ENCODE assay signal across 8 cellular contexts in genomic region chr15:74396445-74397238, GRCh38. TPM values are rescaled to one million over a fixed set of nuclear protein-coding genes. Genes with fewer than 3 reads are reported as not detected.
DNase-seq lines count a peak whose midpoint lies in the region; ATAC-seq and TF ChIP-seq lines count a peak whose summit lies in the region.

No MANE protein-coding gene starts in this region.

- H3K27ac Mint-ChIP-seq in CD8-positive, alpha-beta T cell: peak overlapping the region; percentile 69
- peak overlapping the region; percentile 99 for H3K27ac Mint-ChIP-seq in activated T-helper 1 cell treated with anti-CD3 and anti-CD28 coated beads, Interleukin-12 subunit alpha, Interleukin-12 subunit beta, Interleukin-2, Interleukin-4 antibody, amounts not matched to agents 30 ng/mL and 10 ng/mL and 1 ng/mL, durations not matched to agents 14 hours and 24 hours and 36 hours
- no peak overlapping the region for H3K27ac Mint-ChIP-seq in natural killer cell

- TF ChIP-seq RAD21 in Ishikawa (IDR thresholded peaks at IDR 0.05; ENCODE audit: low read depth): no peak

- H3K4me1 ChIP-seq in CD8-positive, alpha-beta T cell (ENCODE audit: insufficient read depth, low read length): peaks cover 54% of the 10 kb centered on the region
- H3K4me1 ChIP-seq in colonic mucosa: no peaks in the 10 kb centered on the region

- CTCF ChIA-PET in CD8-positive, alpha-beta T cell (lab: Charles Lee): interaction anchor here (1.0 to 6.1 kb wide), 3 partner anchors 14 to 42 kb away, joined by 4 to 32 read pairs (median 6); no protein-coding TSS in a partner anchor

- intact Hi-C loops in CD8-positive, alpha-beta T cell (cut with DNase I, micrococcal nuclease): no loop called here
- intact Hi-C loops in activated T-helper 1 cell treated with anti-CD3 and anti-CD28 coated beads, Interleukin-12 subunit alpha, Interleukin-12 subunit beta, Interleukin-2, Interleukin-4 antibody, amounts not matched to agents 30 ng/mL and 10 ng/mL and 1 ng/mL, durations not matched to agents 14 hours and 24 hours and 36 hours (cut with micrococcal nuclease): loop anchor here (1.0 kb wide), 1 partner anchor 11 kb away; no protein-coding TSS in a partner anchor
- intact Hi-C loops in natural killer cell (cut with micrococcal nuclease): no loop called here
- intact Hi-C loops in colonic mucosa (cut with DNase I): no loop called here

- peak in 3 of 7 experiments; percentile 31 to 49 (median 36) for DNase-seq in CD8-positive, alpha-beta T cell
- DNase-seq in GM19240 (ENCODE audit: insufficient read length, low spot score) (peak; percentile 52), natural killer cell (no peak), NCI-H2196 treated with DMSO at 0.1 percent for 48 hours (lab: John Stamatoyannopoulos, UW; ENCODE audit: unreplicated experiment) (no peak), colonic mucosa (no peak)
- no peak for DNase-seq in activated T-helper 1 cell treated with anti-CD3 and anti-CD28 coated beads, Interleukin-12 subunit alpha, Interleukin-12 subunit beta, Interleukin-2, Interleukin-4 antibody, amounts not matched to agents 30 ng/mL and 10 ng/mL and 1 ng/mL, durations not matched to agents 14 hours and 24 hours and 36 hours (ENCODE audit: low spot score)

- ATAC-seq in CD8-positive, alpha-beta T cell: peak; percentile 39
- ATAC-seq in natural killer cell (peak in 2 of 3 donors; percentile 26 to 38), HG03439 (IDR thresholded peaks at IDR 0.05; ENCODE audit: unreplicated experiment) (no peak)

- no peaks in the 10 kb centered on the region for H3K36me3 ChIP-seq in CD8-positive, alpha-beta T cell (ENCODE audit: insufficient read depth, low read length)
- H3K36me3 ChIP-seq in colonic mucosa: no peaks in the 10 kb centered on the region

- H3K27ac ChIP-seq in CD8-positive, alpha-beta T cell (ENCODE audit: low read depth, low read length): no peak overlapping the region
- H3K27ac ChIP-seq in colonic mucosa: no peak overlapping the region

- no peak overlapping the region for H3K4me3 ChIP-seq in CD8-positive, alpha-beta T cell (ENCODE audit: low read depth, low read length)
- no peak overlapping the region for H3K4me3 ChIP-seq in colonic mucosa

- H3K4me3 Mint-ChIP-seq in CD8-positive, alpha-beta T cell: no peak overlapping the region
- H3K4me3 Mint-ChIP-seq in activated T-helper 1 cell treated with anti-CD3 and anti-CD28 coated beads, Interleukin-12 subunit alpha, Interleukin-12 subunit beta, Interleukin-2, Interleukin-4 antibody, amounts not matched to agents 30 ng/mL and 10 ng/mL and 1 ng/mL, durations not matched to agents 14 hours and 24 hours and 36 hours: peak overlapping the region; percentile 71
- no peak overlapping the region for H3K4me3 Mint-ChIP-seq in natural killer cell

- no peaks in the 10 kb centered on the region for H3K9me3 Mint-ChIP-seq in CD8-positive, alpha-beta T cell
- no peaks in the 10 kb centered on the region for H3K9me3 Mint-ChIP-seq in activated T-helper 1 cell treated with anti-CD3 and anti-CD28 coated beads, Interleukin-12 subunit alpha, Interleukin-12 subunit beta, Interleukin-2, Interleukin-4 antibody, amounts not matched to agents 30 ng/mL and 10 ng/mL and 1 ng/mL, durations not matched to agents 14 hours and 24 hours and 36 hours
- no peaks in the 10 kb centered on the region for H3K9me3 Mint-ChIP-seq in natural killer cell

- H3K9ac ChIP-seq in colonic mucosa (ENCODE audit: low read depth in 2 of 2, low read length in 2 of 2): no peak overlapping the region

- peak; percentile 65; the same call in 1 of the 2 replicates for TF ChIP-seq EP300 in Ishikawa (IDR thresholded peaks at IDR 0.05; ENCODE audit: borderline replicate concordance)

- no peaks in the 10 kb centered on the region for H3K36me3 Mint-ChIP-seq in CD8-positive, alpha-beta T cell
- H3K36me3 Mint-ChIP-seq in activated T-helper 1 cell treated with anti-CD3 and anti-CD28 coated beads, Interleukin-12 subunit alpha, Interleukin-12 subunit beta, Interleukin-2, Interleukin-4 antibody, amounts not matched to agents 30 ng/mL and 10 ng/mL and 1 ng/mL, durations not matched to agents 14 hours and 24 hours and 36 hours (ENCODE audit: low read depth): peaks cover 8% of the 10 kb centered on the region
- H3K36me3 Mint-ChIP-seq in natural killer cell: no peaks in the 10 kb centered on the region

- no peak for TF ChIP-seq CTCF in CD8-positive, alpha-beta T cell (IDR thresholded peaks at IDR 0.05)
- TF ChIP-seq CTCF in natural killer cell (IDR thresholded peaks at IDR 0.05): no peak
- no peak for TF ChIP-seq CTCF in colonic mucosa (IDR thresholded peaks at IDR 0.05)

- POLR2A ChIA-PET in CD8-positive, alpha-beta T cell (lab: Charles Lee): no interaction called here

- no peaks in the 10 kb centered on the region for H3K27me3 ChIP-seq in CD8-positive, alpha-beta T cell (ENCODE audit: insufficient read depth, low read length)
- H3K27me3 ChIP-seq in colonic mucosa: no peaks in the 10 kb centered on the region

- peaks cover 58% of the 10 kb centered on the region for H3K4me1 Mint-ChIP-seq in CD8-positive, alpha-beta T cell (ENCODE audit: low read depth)
- peaks cover 98% of the 10 kb centered on the region for H3K4me1 Mint-ChIP-seq in activated T-helper 1 cell treated with anti-CD3 and anti-CD28 coated beads, Interleukin-12 subunit alpha, Interleukin-12 subunit beta, Interleukin-2, Interleukin-4 antibody, amounts not matched to agents 30 ng/mL and 10 ng/mL and 1 ng/mL, durations not matched to agents 14 hours and 24 hours and 36 hours (ENCODE audit: low read depth)
- H3K4me1 Mint-ChIP-seq in natural killer cell: peaks cover 24 to 53% of the 10 kb centered on the region in 2 donors

- no peaks in the 10 kb centered on the region for H3K27me3 Mint-ChIP-seq in CD8-positive, alpha-beta T cell (ENCODE audit: low read depth)
- no peaks in the 10 kb centered on the region for H3K27me3 Mint-ChIP-seq in activated T-helper 1 cell treated with anti-CD3 and anti-CD28 coated beads, Interleukin-12 subunit alpha, Interleukin-12 subunit beta, Interleukin-2, Interleukin-4 antibody, amounts not matched to agents 30 ng/mL and 10 ng/mL and 1 ng/mL, durations not matched to agents 14 hours and 24 hours and 36 hours (ENCODE audit: insufficient read depth)
- no peaks in the 10 kb centered on the region for H3K27me3 Mint-ChIP-seq in natural killer cell (ENCODE audit: low read depth in 2 of 2)

- H3K9me3 ChIP-seq in CD8-positive, alpha-beta T cell (ENCODE audit: low read length): no peaks in the 10 kb centered on the region
- no peaks in the 10 kb centered on the region for H3K9me3 ChIP-seq in colonic mucosa

TF ChIP-seq in Ishikawa, 13 proteins besides CTCF, POLR2A, EP300 and RAD21:
- TF ChIP-seq TCF12 (IDR thresholded peaks at IDR 0.05; ENCODE audit: low read depth): peak; percentile 55; the same call in 1 of the 2 replicates
- no peak for TF ChIP-seq USF1 (IDR thresholded peaks at IDR 0.05)
- TF ChIP-seq TEAD4 (IDR thresholded peaks at IDR 0.05): peak; percentile 77
- 0 out of 2 replicates have a peak, but pooled peaks have one; percentile 24 for TF ChIP-seq NFIC (IDR thresholded peaks at IDR 0.05)
- no peak for TF ChIP-seq TAF1 (IDR thresholded peaks at IDR 0.05; ENCODE audit: low read depth)
- TF ChIP-seq CREB1 (IDR thresholded peaks at IDR 0.05; ENCODE audit: low read depth): no peak
- 0 out of 2 replicates have a peak, but pooled peaks have one; percentile 33 for TF ChIP-seq EGR1 (IDR thresholded peaks at IDR 0.05)
- no peak for TF ChIP-seq CEBPB (IDR thresholded peaks at IDR 0.05)
- no peak for TF ChIP-seq FOXM1 (IDR thresholded peaks at IDR 0.05; ENCODE audit: borderline replicate concordance, low read depth)
TF ChIP-seq in Ishikawa: peak in this region for 4.

RNA-seq across cellular contexts. Expression of gene CYP11A1, which starts 29.2 kb away (rescaled TPM):
- not detected for total RNA-seq in CD8-positive, alpha-beta T cell
- not detected in 2 replicates for total RNA-seq in activated T-helper 1 cell treated with anti-CD3 and anti-CD28 coated beads, Interleukin-12 subunit alpha, Interleukin-12 subunit beta, Interleukin-2, Interleukin-4 antibody, amounts not matched to agents 30 ng/mL and 10 ng/mL and 1 ng/mL, durations not matched to agents 14 hours and 24 hours and 36 hours
- total RNA-seq in natural killer cell (1 to 10 TPM in 1 of 3 donors, not detected in 2; 5.1 TPM), colonic mucosa (1 to 10 TPM in 1 of 2 donors, not detected in 1; 1.3 TPM)

RNA-seq across cellular contexts. Expression of gene SEMA7A, which starts 37.1 kb away (rescaled TPM):
- 1 to 10 TPM; 8.8 to 9.4 TPM for total RNA-seq in CD8-positive, alpha-beta T cell
- total RNA-seq in activated T-helper 1 cell treated with anti-CD3 and anti-CD28 coated beads, Interleukin-12 subunit alpha, Interleukin-12 subunit beta, Interleukin-2, Interleukin-4 antibody, amounts not matched to agents 30 ng/mL and 10 ng/mL and 1 ng/mL, durations not matched to agents 14 hours and 24 hours and 36 hours: 102 TPM in 2 replicates
- total RNA-seq in natural killer cell (10 to 100 TPM in 1 of 3 donors, 1 to 10 TPM in 2; 4.7 to 46.2 (median 9.0) TPM), colonic mucosa (1 to 10 TPM; 1.8 to 2.0 TPM)

Comparison
In these comparisons a context has a peak if more than half of its experiments do, and no peak if none do; other contexts are left out.
1. H3K27ac Mint-ChIP-seq: peak in CD8-positive, alpha-beta T cell (single experiment) and activated T-helper 1 cell treated with anti-CD3 and anti-CD28 coated beads, Interleukin-12 subunit alpha, Interleukin-12 subunit beta, Interleukin-2, Interleukin-4 antibody, amounts not matched to agents 30 ng/mL and 10 ng/mL and 1 ng/mL, durations not matched to agents 14 hours and 24 hours and 36 hours (single experiment); none in natural killer cell (0 of 2).